8 cellular contexts compared by ENCODE assay signal in the genomic region with DNA sequence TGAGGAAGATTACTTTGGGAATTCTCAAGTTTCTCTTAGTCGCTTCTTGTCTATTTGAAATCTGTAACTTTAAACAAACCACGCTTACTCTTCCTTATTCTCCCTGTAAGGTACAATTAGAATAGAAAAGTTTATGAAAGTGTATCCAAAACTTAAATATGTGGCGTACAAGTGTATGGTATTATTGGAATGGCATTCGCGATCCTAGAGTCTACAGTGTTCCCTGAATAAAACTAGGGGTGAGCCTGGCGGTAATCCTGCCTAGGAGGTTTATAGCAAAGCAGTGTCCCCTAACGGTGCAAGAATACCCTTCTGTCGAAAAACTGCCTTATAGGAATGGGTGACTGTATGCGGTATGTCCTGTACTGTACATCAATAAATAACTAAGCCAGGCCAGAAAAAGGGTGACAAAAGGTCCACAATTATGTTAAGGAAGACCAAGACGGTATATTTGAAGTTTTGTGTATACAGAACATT. TPM values are rescaled to one million over a fixed set of nuclear protein-coding genes. Genes with fewer than 3 reads are reported as not detected.
DNase-seq lines count a peak whose midpoint lies in the region; ATAC-seq and TF ChIP-seq lines count a peak whose summit lies in the region.

No MANE protein-coding gene starts in this region.

- no peak for ATAC-seq in WTC11

- no peaks in the 10 kb centered on the region for H3K9me3 ChIP-seq in iPS-15b (ENCODE audit: control insufficient read depth, insufficient read depth, low read length)

- POLR2A ChIA-PET in WTC11 (lab: Charles Lee) = no interaction called here

- peak overlapping the region; percentile 69 for H3K4me3 ChIP-seq in iPS-15b (ENCODE audit: low read depth, low read length)

- H3K27me3 Mint-ChIP-seq in activated T-cell treated with anti-CD3 and anti-CD28 coated beads, Interleukin-2, amount 50 U/mL, for 24 hours = no peaks in the 10 kb centered on the region
- H3K27me3 Mint-ChIP-seq in WTC11 (ENCODE audit: low read depth) = peaks cover 29% of the 10 kb centered on the region

- peaks cover 5% of the 10 kb centered on the region for H3K9me3 Mint-ChIP-seq in activated T-cell treated with anti-CD3 and anti-CD28 coated beads, Interleukin-2, amount 50 U/mL, for 24 hours
- H3K9me3 Mint-ChIP-seq in WTC11 = peaks cover 11% of the 10 kb centered on the region

- DNase-seq in activated T-cell treated with anti-CD3 and anti-CD28 coated beads, Interleukin-2, amount 50 U/mL, for 24 hours = no peak
- DNase-seq in activated T-cell treated with anti-CD3 and anti-CD28 coated beads, Interleukin-2, amount 50 U/mL, for 48 hours = no peak
- DNase-seq in WTC11 (ENCODE audit: low spot score) (no peak), substantia nigra (lab: John Stamatoyannopoulos, UW) (no peak), NCI-H345 (lab: John Stamatoyannopoulos, UW) (no peak)
- no peak for DNase-seq in stimulated activated naive CD4-positive, alpha-beta T cell treated with Interleukin-2 at 50 U/mL for 16 hours (lab: John Stamatoyannopoulos, UW)
- no peak for DNase-seq in activated CD8-positive, alpha-beta memory T cell treated with anti-CD3 and anti-CD28 coated beads, Interleukin-2, amount 50 U/mL, for 4 hours

- H3K27ac ChIP-seq in substantia nigra (ENCODE audit: low read depth, low read length, poor library complexity, severe bottlenecking) = peak overlapping the region; percentile 35

- CTCF ChIA-PET in WTC11 (lab: Charles Lee) = no interaction called here

- no peaks in the 10 kb centered on the region for H3K36me3 ChIP-seq in iPS-15b (ENCODE audit: control insufficient read depth, insufficient read depth, low read length)

- no peak overlapping the region for H3K9ac ChIP-seq in iPS-15b (ENCODE audit: low read depth, low read length)

- H3K4me1 Mint-ChIP-seq in activated T-cell treated with anti-CD3 and anti-CD28 coated beads, Interleukin-2, amount 50 U/mL, for 24 hours (ENCODE audit: low read depth) = peaks cover 66% of the 10 kb centered on the region
- H3K4me1 Mint-ChIP-seq in WTC11 = peaks cover 25% of the 10 kb centered on the region

- peak overlapping the region; percentile 91 for H3K4me3 Mint-ChIP-seq in activated T-cell treated with anti-CD3 and anti-CD28 coated beads, Interleukin-2, amount 50 U/mL, for 24 hours
- H3K4me3 Mint-ChIP-seq in WTC11 = peak overlapping the region; percentile 97

- peaks cover 49% of the 10 kb centered on the region for H3K36me3 Mint-ChIP-seq in activated T-cell treated with anti-CD3 and anti-CD28 coated beads, Interleukin-2, amount 50 U/mL, for 24 hours (ENCODE audit: low read depth)
- 0 out of 2 replicates have a peak, but pooled peaks cover 5% of the 10 kb centered on the region for H3K36me3 Mint-ChIP-seq in WTC11

- H3K27me3 ChIP-seq in iPS-15b (ENCODE audit: control insufficient read depth, insufficient read depth, low read length) = peaks cover 19% of the 10 kb centered on the region

- peak overlapping the region; percentile 97 for H3K27ac Mint-ChIP-seq in activated T-cell treated with anti-CD3 and anti-CD28 coated beads, Interleukin-2, amount 50 U/mL, for 24 hours
- H3K27ac Mint-ChIP-seq in WTC11 = peak overlapping the region; percentile 97

- TF ChIP-seq CTCF in WTC11 (IDR thresholded peaks at IDR 0.05) = no peak

- H3K4me1 ChIP-seq in iPS-15b (ENCODE audit: control insufficient read depth, insufficient read depth, low read length) = no peaks in the 10 kb centered on the region

TF ChIP-seq in WTC11, 78 proteins besides CTCF, POLR2A, EP300 and RAD21:
- no peak for TF ChIP-seq NFATC4 (CRISPR knock-in tag; IDR thresholded peaks at IDR 0.05)
- TF ChIP-seq, protein P1, sequence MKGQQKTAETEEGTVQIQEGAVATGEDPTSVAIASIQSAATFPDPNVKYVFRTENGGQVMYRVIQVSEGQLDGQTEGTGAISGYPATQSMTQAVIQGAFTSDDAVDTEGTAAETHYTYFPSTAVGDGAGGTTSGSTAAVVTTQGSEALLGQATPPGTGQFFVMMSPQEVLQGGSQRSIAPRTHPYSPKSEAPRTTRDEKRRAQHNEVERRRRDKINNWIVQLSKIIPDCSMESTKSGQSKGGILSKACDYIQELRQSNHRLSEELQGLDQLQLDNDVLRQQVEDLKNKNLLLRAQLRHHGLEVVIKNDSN (CRISPR knock-in tag; IDR thresholded peaks at IDR 0.05) = no peak
TF ChIP-seq in WTC11: peak in this region for 0.

RNA-seq across cellular contexts. Expression of a gene that starts 1.2 kb away (rescaled TPM):
- total RNA-seq in WTC11 (2021) = 54.5 to 67.3 TPM (median 62.0 TPM) in 3 replicates

RNA-seq across cellular contexts. Expression of a gene that starts 19.4 kb away (rescaled TPM):
- total RNA-seq in WTC11 (2021) = 23.4 to 28.3 TPM (median 27.3 TPM) in 3 replicates
